ENCODE assay signal across 15 cellular contexts in the genomic region with DNA sequence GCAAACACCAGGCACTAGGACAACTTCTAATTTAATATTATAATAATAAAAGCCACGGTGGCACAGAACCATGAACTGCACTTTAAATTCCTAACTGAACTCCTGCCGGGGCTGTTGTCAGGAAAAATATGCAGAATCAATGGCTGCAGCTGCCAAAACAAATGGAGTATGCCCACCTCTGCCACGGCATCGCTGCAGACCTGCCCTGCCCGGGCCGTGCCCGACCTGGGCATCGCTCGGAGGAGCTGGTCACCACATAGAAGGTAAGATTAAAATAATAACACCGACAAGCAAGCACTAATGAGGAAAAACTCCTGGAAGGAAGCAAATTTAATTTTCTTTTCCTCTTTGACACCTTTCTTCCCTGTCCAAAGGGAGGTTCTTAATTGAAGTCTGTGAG.
"Had no signal": no experiment of that assay in that cellular context is flagged by ENCODE, and none has a peak within 500 bp of the region (broad histone marks: within the 10 kb centered on the region; RNA-seq: fewer than 3 reads in every experiment).

No MANE protein-coding gene starts in this region.

- ATAC-seq: gastrocnemius medialis had no signal

- H3K4me1 ChIP-seq: adrenal gland, gastrocnemius medialis, parathyroid adenoma, vagina had no signal

- FAIRE-seq: keratinocyte had no signal

- H2AFZ ChIP-seq: parathyroid adenoma had no signal

- H3K27ac ChIP-seq: adrenal gland, gastrocnemius medialis, parathyroid adenoma, skin epidermis, stomach, thoracic aorta, vagina, WERI-Rb-1 had no signal

- H3K9ac ChIP-seq: parathyroid adenoma had no signal

- H3K9me3 ChIP-seq: adrenal gland, gastrocnemius medialis, stomach, thoracic aorta, vagina had no signal

- H3K79me2 ChIP-seq: parathyroid adenoma had no signal

- H3K36me3 ChIP-seq: adrenal gland, gastrocnemius medialis, thoracic aorta, vagina had no signal

- H3K27me3 ChIP-seq: adrenal gland, gastrocnemius medialis, stomach, vagina had no signal

- H3K4me3 ChIP-seq: adrenal gland, gastrocnemius medialis, skin epidermis, stomach, thoracic aorta, vagina had no signal

- DNase-seq: activated CD4-positive, alpha-beta T cell treated with anti-CD3 and anti-CD28 coated beads for 4 hours; activated naive CD4-positive, alpha-beta T cell treated with anti-CD3 and anti-CD28 coated beads for 36 hours; adrenal gland; central memory CD4-positive, alpha-beta T cell; effector memory CD4-positive, alpha-beta T cell; gastrocnemius medialis; midbrain; stimulated activated CD4-positive, alpha-beta T cell treated with anti-CD3 and anti-CD28 coated beads, Interleukin-4, amount 100 ng/mL, for 4 hours; stomach; WERI-Rb-1 had no signal
